ENCODE assay signal across 8 cellular contexts in genomic region chr16:15704545-15704987, GRCh38. TPM values are rescaled to one million over a fixed set of nuclear protein-coding genes. Genes with fewer than 3 reads are reported as not detected.
DNase-seq lines count a peak whose midpoint lies in the region; ATAC-seq and TF ChIP-seq lines count a peak whose summit lies in the region.

No MANE protein-coding gene starts in this region.

- H3K9me3 Mint-ChIP-seq in osteocyte (ENCODE audit: unreplicated experiment): no peaks in the 10 kb centered on the region

- no peak overlapping the region for H3K4me3 Mint-ChIP-seq in osteocyte (ENCODE audit: unreplicated experiment)

- H3K36me3 ChIP-seq in testis (ENCODE audit: low read depth, missing control alignments): no peaks in the 10 kb centered on the region

- no peak overlapping the region for H3K27ac ChIP-seq in testis

- WGBS in testis, 2 donors: 59 to 65% methylated on average over 8 of the region's 8 CpGs

- H3K36me3 Mint-ChIP-seq in osteocyte (ENCODE audit: unreplicated experiment): peaks cover 11% of the 10 kb centered on the region

- DNase-seq in COLO829 (ENCODE audit: low spot score): peak; percentile 86
- peak; percentile 71 for DNase-seq in HuH-7.5 (ENCODE audit: low spot score)
- peak; percentile 62 for DNase-seq in RPMI8226
- DNase-seq in activated T-helper 9 cell treated with anti-CD3 and anti-CD28 coated beads, Interleukin-2, amount 50 U/mL, for 16 hours (ENCODE audit: low read depth): peak; percentile 55
- peak; percentile 57 for DNase-seq in foreskin melanocyte
- no peak for DNase-seq in osteocyte (ENCODE audit: extremely low spot score, unreplicated experiment)
- DNase-seq in testis: peak; percentile 91

- H3K4me1 Mint-ChIP-seq in osteocyte (ENCODE audit: unreplicated experiment): no peaks in the 10 kb centered on the region

- no peaks in the 10 kb centered on the region for H3K9me3 ChIP-seq in testis

- no peak overlapping the region for H3K4me3 ChIP-seq in testis

- H3K27ac Mint-ChIP-seq in osteocyte (ENCODE audit: unreplicated experiment): no peak overlapping the region

- no peak for ATAC-seq in HG02840 (IDR thresholded peaks at IDR 0.05; ENCODE audit: low FRiP score, unreplicated experiment)

- TF ChIP-seq CTCF in osteocyte (IDR thresholded peaks at IDR 0.05): peak; percentile 85
- TF ChIP-seq CTCF in testis (IDR thresholded peaks at IDR 0.05): peak; percentile 67 to 83 (median 75)

- H3K4me1 ChIP-seq in testis: peaks cover 3% of the 10 kb centered on the region

- no peaks in the 10 kb centered on the region for H3K27me3 Mint-ChIP-seq in osteocyte (ENCODE audit: unreplicated experiment)

- H3K27me3 ChIP-seq in testis: no peaks in the 10 kb centered on the region

- TF ChIP-seq POLR2A in testis (IDR thresholded peaks at IDR 0.05): no peak

- intact Hi-C loops in testis (cut with DNase I; ENCODE audit: low total_unique reads): no loop called here

RNA-seq across cellular contexts. Expression of gene NDE1, which starts 54.5 kb away (rescaled TPM):
- total RNA-seq in osteocyte (41.0 and 45.4 TPM in 2 replicates), testis (10 to 100 TPM; 51.6 to 84.3 TPM)
- polyA plus RNA-seq in testis (ENCODE audit: insufficient read depth, low read depth, low replicate concordance): 45.2 TPM
